ENCODE assay signal across 26 cellular contexts in genomic region chr22:20108757-20109230, GRCh38. TPM values are rescaled to one million over a fixed set of nuclear protein-coding genes. Genes with fewer than 3 reads are reported as not detected.
DNase-seq lines count a peak whose midpoint lies in the region; ATAC-seq and TF ChIP-seq lines count a peak whose summit lies in the region.
"Had no signal": no experiment of that assay in that cellular context is flagged by ENCODE, and none has a peak within 500 bp of the region (broad histone marks: within the 10 kb centered on the region; RNA-seq: fewer than 3 reads in every experiment).

No MANE protein-coding gene starts in this region.

- no peak overlapping the region for H2BK5ac ChIP-seq in mesenchymal stem cell (ENCODE audit: low read depth, low read length, poor library complexity, severe bottlenecking)

- peaks cover 24% of the 10 kb centered on the region for H3K4me1 Mint-ChIP-seq in activated CD8-positive, alpha-beta memory T cell treated with anti-CD3 and anti-CD28 coated beads, Interleukin-2, amount 10 ng/mL, durations not matched to agents 7 days and 5 days
- peaks cover 26% of the 10 kb centered on the region for H3K4me1 Mint-ChIP-seq in stimulated activated naive CD8-positive, alpha-beta T cell treated with anti-CD3 and anti-CD28 coated beads, Interleukin-15, Interleukin-2, amounts not matched to agents 100 ng/mL and 50 ng/mL, for 24 hours (ENCODE audit: low read depth)
- peaks cover 75% of the 10 kb centered on the region for H3K4me1 Mint-ChIP-seq in stimulated activated naive CD8-positive, alpha-beta T cell treated with anti-CD3 and anti-CD28 coated beads, Interleukin-15, amount 100 ng/mL, for 72 hours
- peaks cover 26% of the 10 kb centered on the region for H3K4me1 Mint-ChIP-seq in glutamatergic neuron (ENCODE audit: low read depth, unreplicated experiment)

- no peak overlapping the region for H3K9ac ChIP-seq in mesenchymal stem cell (ENCODE audit: low read length)

- no peak overlapping the region for H2AFZ ChIP-seq in mesenchymal stem cell (ENCODE audit: low read depth, low read length)

- no peaks in the 10 kb centered on the region for H3K9me3 Mint-ChIP-seq in activated CD8-positive, alpha-beta memory T cell treated with anti-CD3 and anti-CD28 coated beads, Interleukin-2, amount 10 ng/mL, durations not matched to agents 7 days and 5 days (ENCODE audit: low read depth)
- H3K9me3 Mint-ChIP-seq in stimulated activated naive CD8-positive, alpha-beta T cell treated with anti-CD3 and anti-CD28 coated beads, Interleukin-15, Interleukin-2, amounts not matched to agents 100 ng/mL and 50 ng/mL, for 24 hours = no peaks in the 10 kb centered on the region
- H3K9me3 Mint-ChIP-seq in stimulated activated naive CD8-positive, alpha-beta T cell treated with anti-CD3 and anti-CD28 coated beads, Interleukin-15, amount 100 ng/mL, for 72 hours = no peaks in the 10 kb centered on the region
- peaks cover 6% of the 10 kb centered on the region for H3K9me3 Mint-ChIP-seq in glutamatergic neuron (ENCODE audit: unreplicated experiment)
- H3K9me3 Mint-ChIP-seq: brain; CD4-positive, alpha-beta T cell; naive thymus-derived CD8-positive, alpha-beta T cell; T-helper 2 cell treated with Interferon-gamma antibody and Interleukin-4, amounts not matched to agents 5 μg/mL and 100 μg/mL, for 36 hours had no signal

- no peak overlapping the region for H3K14ac ChIP-seq in mesenchymal stem cell (ENCODE audit: low read length in 2 of 2)

- H3K4me2 ChIP-seq in mesenchymal stem cell (ENCODE audit: low read length, poor library complexity, severe bottlenecking) = no peak overlapping the region

- WGBS in mesenchymal stem cell = 98% methylated on average over 12 of the region's 12 CpGs

- no peak overlapping the region for H3K4me3 ChIP-seq in mesenchymal stem cell (ENCODE audit: insufficient read depth in 1 of 2, low read depth in 1 of 2, low read length in 2 of 2)
- H3K4me3 ChIP-seq: lower lobe of right lung, stomach, vagina had no signal

- CTCF ChIA-PET in activated CD8-positive, alpha-beta memory T cell treated with anti-CD3 and anti-CD28 coated beads, Interleukin-2, amount 10 ng/mL, durations not matched to agents 7 days and 5 days (lab: Charles Lee) = interaction anchor here (1.2 to 1.3 kb wide), 2 partner anchors 23 to 161 kb away, joined by 3 to 4 read pairs; no protein-coding TSS in a partner anchor

- H2BK120ac ChIP-seq in mesenchymal stem cell (ENCODE audit: low read depth, low read length) = no peak overlapping the region

- peaks cover 46% of the 10 kb centered on the region for H3K79me1 ChIP-seq in mesenchymal stem cell (replicated peaks; ENCODE audit: low read length, poor library complexity, severe bottlenecking)

- no peak overlapping the region for H3K18ac ChIP-seq in mesenchymal stem cell (ENCODE audit: low read depth in 1 of 2, low read length in 2 of 2)

- no peaks in the 10 kb centered on the region for H3K27me3 Mint-ChIP-seq in activated CD8-positive, alpha-beta memory T cell treated with anti-CD3 and anti-CD28 coated beads, Interleukin-2, amount 10 ng/mL, durations not matched to agents 7 days and 5 days
- no peaks in the 10 kb centered on the region for H3K27me3 Mint-ChIP-seq in stimulated activated naive CD8-positive, alpha-beta T cell treated with anti-CD3 and anti-CD28 coated beads, Interleukin-15, Interleukin-2, amounts not matched to agents 100 ng/mL and 50 ng/mL, for 24 hours
- no peaks in the 10 kb centered on the region for H3K27me3 Mint-ChIP-seq in stimulated activated naive CD8-positive, alpha-beta T cell treated with anti-CD3 and anti-CD28 coated beads, Interleukin-15, amount 100 ng/mL, for 72 hours
- H3K27me3 Mint-ChIP-seq in glutamatergic neuron (ENCODE audit: unreplicated experiment) = peaks cover 16% of the 10 kb centered on the region
- H3K27me3 Mint-ChIP-seq: brain; CD4-positive, alpha-beta T cell; naive thymus-derived CD8-positive, alpha-beta T cell had no signal

- H3K27ac Mint-ChIP-seq in activated CD8-positive, alpha-beta memory T cell treated with anti-CD3 and anti-CD28 coated beads, Interleukin-2, amount 10 ng/mL, durations not matched to agents 7 days and 5 days = peak overlapping the region; percentile 52
- peak overlapping the region; percentile 6 for H3K27ac Mint-ChIP-seq in stimulated activated naive CD8-positive, alpha-beta T cell treated with anti-CD3 and anti-CD28 coated beads, Interleukin-15, Interleukin-2, amounts not matched to agents 100 ng/mL and 50 ng/mL, for 24 hours
- peak overlapping the region in 1 of 2 donors; percentile 96 for H3K27ac Mint-ChIP-seq in stimulated activated naive CD8-positive, alpha-beta T cell treated with anti-CD3 and anti-CD28 coated beads, Interleukin-15, amount 100 ng/mL, for 72 hours
- peak overlapping the region; percentile 67 for H3K27ac Mint-ChIP-seq in glutamatergic neuron (ENCODE audit: unreplicated experiment)
- H3K27ac Mint-ChIP-seq: CD4-positive, alpha-beta T cell; T-helper 2 cell treated with Interferon-gamma antibody and Interleukin-4, amounts not matched to agents 5 μg/mL and 100 μg/mL, for 36 hours had no signal

- peaks cover 23% of the 10 kb centered on the region for H3K4me1 ChIP-seq in mesenchymal stem cell (ENCODE audit: control insufficient read depth, insufficient read depth, low read depth, low read length)
- H3K4me1 ChIP-seq: lower lobe of right lung, vagina had no signal

- peaks cover 94% of the 10 kb centered on the region in 2 experiments for H3K36me3 ChIP-seq in mesenchymal stem cell (ENCODE audit: control insufficient read depth in 1 of 2, insufficient read depth in 2 of 2, low read depth in 1 of 2, low read length in 2 of 2)

- peaks cover 8% of the 10 kb centered on the region for H3K36me3 Mint-ChIP-seq in activated CD8-positive, alpha-beta memory T cell treated with anti-CD3 and anti-CD28 coated beads, Interleukin-2, amount 10 ng/mL, durations not matched to agents 7 days and 5 days
- peaks cover 27% of the 10 kb centered on the region for H3K36me3 Mint-ChIP-seq in stimulated activated naive CD8-positive, alpha-beta T cell treated with anti-CD3 and anti-CD28 coated beads, Interleukin-15, Interleukin-2, amounts not matched to agents 100 ng/mL and 50 ng/mL, for 24 hours (ENCODE audit: low read depth)
- no peaks in the 10 kb centered on the region for H3K36me3 Mint-ChIP-seq in glutamatergic neuron (ENCODE audit: unreplicated experiment)

- H4K91ac ChIP-seq in mesenchymal stem cell (ENCODE audit: low read length) = no peak overlapping the region

- H3K27me3 ChIP-seq in mesenchymal stem cell (ENCODE audit: control insufficient read depth in 1 of 2, insufficient read depth in 1 of 2, low read length in 2 of 2) = no peaks in the 10 kb centered on the region
- H3K27me3 ChIP-seq: stomach, vagina had no signal

- H2AK5ac ChIP-seq in mesenchymal stem cell (ENCODE audit: low read length, severe bottlenecking) = no peak overlapping the region

- H3K23ac ChIP-seq in mesenchymal stem cell (ENCODE audit: low read length in 2 of 2) = no peak overlapping the region

- H3K4me3 Mint-ChIP-seq in activated CD8-positive, alpha-beta memory T cell treated with anti-CD3 and anti-CD28 coated beads, Interleukin-2, amount 10 ng/mL, durations not matched to agents 7 days and 5 days = no peak overlapping the region
- no peak overlapping the region for H3K4me3 Mint-ChIP-seq in stimulated activated naive CD8-positive, alpha-beta T cell treated with anti-CD3 and anti-CD28 coated beads, Interleukin-15, Interleukin-2, amounts not matched to agents 100 ng/mL and 50 ng/mL, for 24 hours
- H3K4me3 Mint-ChIP-seq in stimulated activated naive CD8-positive, alpha-beta T cell treated with anti-CD3 and anti-CD28 coated beads, Interleukin-15, amount 100 ng/mL, for 72 hours = no peak overlapping the region
- H3K4me3 Mint-ChIP-seq in glutamatergic neuron (ENCODE audit: unreplicated experiment) = no peak overlapping the region
- H3K4me3 Mint-ChIP-seq: brain; CD4-positive, alpha-beta T cell; naive thymus-derived CD8-positive, alpha-beta T cell; T-helper 2 cell treated with Interferon-gamma antibody and Interleukin-4, amounts not matched to agents 5 μg/mL and 100 μg/mL, for 36 hours had no signal

- no peak overlapping the region for H3K27ac ChIP-seq in mesenchymal stem cell (ENCODE audit: low read length, poor library complexity, severe bottlenecking)
- H3K27ac ChIP-seq: lower lobe of right lung, stomach, vagina had no signal

- TF ChIP-seq CTCF in glutamatergic neuron (IDR thresholded peaks at IDR 0.05; ENCODE audit: partially characterized antibody, unreplicated experiment) = no peak

- H3K4ac ChIP-seq in mesenchymal stem cell (ENCODE audit: low read depth in 1 of 2, low read length in 2 of 2) = no peak overlapping the region

- no peak overlapping the region for H2BK15ac ChIP-seq in mesenchymal stem cell (ENCODE audit: low read depth, poor library complexity, severe bottlenecking)

- no peak overlapping the region for H4K8ac ChIP-seq in mesenchymal stem cell (ENCODE audit: low read length)

- H3K9me3 ChIP-seq in mesenchymal stem cell (ENCODE audit: control insufficient read depth, low read length) = no peaks in the 10 kb centered on the region
- H3K9me3 ChIP-seq: lower lobe of right lung, stomach, vagina had no signal

- ATAC-seq in activated CD8-positive, alpha-beta memory T cell treated with anti-CD3 and anti-CD28 coated beads, Interleukin-2, amount 10 ng/mL, durations not matched to agents 7 days and 5 days = no peak
- ATAC-seq in stimulated activated naive CD8-positive, alpha-beta T cell treated with anti-CD3 and anti-CD28 coated beads, Interleukin-15, amount 100 ng/mL, for 72 hours = no peak
- ATAC-seq: lower lobe of right lung; naive thymus-derived CD8-positive, alpha-beta T cell; Panc1 had no signal

- no peak overlapping the region for H2BK12ac ChIP-seq in mesenchymal stem cell (ENCODE audit: low read length in 2 of 2)

- no peak for DNase-seq in activated CD8-positive, alpha-beta memory T cell treated with anti-CD3 and anti-CD28 coated beads, Interleukin-2, amount 10 ng/mL, durations not matched to agents 7 days and 5 days
- DNase-seq in activated CD8-positive, alpha-beta memory T cell treated with anti-CD3 and anti-CD28 coated beads, Interleukin-2, amount 50 U/mL, for 48 hours = no peak
- no peak for DNase-seq in stimulated activated naive CD8-positive, alpha-beta T cell treated with anti-CD3 and anti-CD28 coated beads, Interleukin-15, amount 100 ng/mL, for 72 hours
- DNase-seq in glutamatergic neuron = peak; percentile 12
- DNase-seq in mesenchymal stem cell = no peak
- no peak for DNase-seq in NCI-H526 (lab: John Stamatoyannopoulos, UW)
- DNase-seq in activated CD8-positive, alpha-beta memory T cell treated with anti-CD3 and anti-CD28 coated beads, Interleukin-2, amount 50 U/mL, for 4 hours = no peak
- DNase-seq: activated effector memory CD4-positive, alpha-beta T cell treated with anti-CD3 and anti-CD28 coated beads, Interleukin-2, amount 50 U/mL, for 16 hours; amniotic stem cell; CD4-positive, alpha-beta T cell; NCI-H146; NCI-H2107; NCI-H345; NCI-H748 treated with DMSO at 0.1 percent for 48 hours; SIG-M5; stomach had no signal

RNA-seq across cellular contexts. Expression of gene RANBP1, which starts 7.1 kb away (rescaled TPM):
- 100 to 1,000 TPM; 318 to 345 TPM for total RNA-seq in activated CD8-positive, alpha-beta memory T cell treated with anti-CD3 and anti-CD28 coated beads, Interleukin-2, amount 10 ng/mL, durations not matched to agents 7 days and 5 days
- 144 TPM for total RNA-seq in glutamatergic neuron (ENCODE audit: unreplicated experiment)
- 126 TPM for polyA plus RNA-seq in mesenchymal stem cell (2013, experiment 1 of 2)
- polyA plus RNA-seq in mesenchymal stem cell (2013, experiment 2 of 2) = 125 TPM

RNA-seq across cellular contexts. Expression of gene TRMT2A, which starts 8.2 kb away (rescaled TPM):
- 100 to 1,000 TPM in 1 of 2 experiments, 10 to 100 TPM in 1; 98.1 to 140 TPM for total RNA-seq in activated CD8-positive, alpha-beta memory T cell treated with anti-CD3 and anti-CD28 coated beads, Interleukin-2, amount 10 ng/mL, durations not matched to agents 7 days and 5 days
- 62.1 TPM for total RNA-seq in glutamatergic neuron (ENCODE audit: unreplicated experiment)
- 20.4 TPM for polyA plus RNA-seq in mesenchymal stem cell (2013, experiment 1 of 2)
- polyA plus RNA-seq in mesenchymal stem cell (2013, experiment 2 of 2) = 22.5 TPM

RNA-seq across cellular contexts. Expression of gene ZDHHC8, which starts 22.8 kb away (rescaled TPM):
- total RNA-seq in activated CD8-positive, alpha-beta memory T cell treated with anti-CD3 and anti-CD28 coated beads, Interleukin-2, amount 10 ng/mL, durations not matched to agents 7 days and 5 days = 10 to 100 TPM; 57.9 to 66.3 TPM
- 119 TPM for total RNA-seq in glutamatergic neuron (ENCODE audit: unreplicated experiment)
- polyA plus RNA-seq in mesenchymal stem cell (2013, experiment 1 of 2) = 53.0 TPM
- polyA plus RNA-seq in mesenchymal stem cell (2013, experiment 2 of 2) = 50.1 TPM

RNA-seq across cellular contexts. Expression of gene DGCR8, which starts 28.8 kb away (rescaled TPM):
- 10 to 100 TPM; 70.4 to 71.9 TPM for total RNA-seq in activated CD8-positive, alpha-beta memory T cell treated with anti-CD3 and anti-CD28 coated beads, Interleukin-2, amount 10 ng/mL, durations not matched to agents 7 days and 5 days
- 93.1 TPM for total RNA-seq in glutamatergic neuron (ENCODE audit: unreplicated experiment)
- polyA plus RNA-seq in mesenchymal stem cell (2013, experiment 1 of 2) = 11.9 TPM
- polyA plus RNA-seq in mesenchymal stem cell (2013, experiment 2 of 2) = 11.1 TPM

RNA-seq across cellular contexts. Expression of gene CCDC188, which starts 42.1 kb away (rescaled TPM):
- total RNA-seq in activated CD8-positive, alpha-beta memory T cell treated with anti-CD3 and anti-CD28 coated beads, Interleukin-2, amount 10 ng/mL, durations not matched to agents 7 days and 5 days = not detected
- 0.54 TPM for total RNA-seq in glutamatergic neuron (ENCODE audit: unreplicated experiment)
- not detected for polyA plus RNA-seq in mesenchymal stem cell (2013, experiment 1 of 2)
- polyA plus RNA-seq in mesenchymal stem cell (2013, experiment 2 of 2) = not detected
- total RNA-seq: A673; CD4-positive, alpha-beta T cell; H1; naive thymus-derived CD8-positive, alpha-beta T cell; skeletal muscle tissue; vagina had no signal
- polyA plus RNA-seq: H1; naive thymus-derived CD8-positive, alpha-beta T cell had no signal
